26 cellular contexts compared by ENCODE assay signal in genomic region chr13:30692108-30692507, GRCh38. TPM values are rescaled to one million over a fixed set of nuclear protein-coding genes. Genes with fewer than 3 reads are reported as not detected.
"Had no signal": no experiment of that assay in that cellular context is flagged by ENCODE, and none has a peak within 500 bp of the region (broad histone marks: within the 10 kb centered on the region; RNA-seq: fewer than 3 reads in every experiment).

No MANE protein-coding gene starts in this region.

- H3K4me1 ChIP-seq: colonic mucosa, pancreas, right lobe of liver had no signal

- H3K27ac ChIP-seq: colonic mucosa, esophagus muscularis mucosa, left lung, neutrophil, pancreas, right lobe of liver, suprapubic skin had no signal

- H3K4me3 Mint-ChIP-seq: naive thymus-derived CD4-positive, alpha-beta T cell; neural crest cell; stimulated activated naive CD8-positive, alpha-beta T cell treated with anti-CD3 and anti-CD28 coated beads, Interleukin-15, amount 100 ng/mL, for 72 hours had no signal

- H3K27ac Mint-ChIP-seq: progenitor cell of endocrine pancreas; stimulated activated naive CD8-positive, alpha-beta T cell treated with anti-CD3 and anti-CD28 coated beads, Interleukin-15, amount 100 ng/mL, for 72 hours had no signal

- H3K36me3 ChIP-seq: colonic mucosa, esophagus muscularis mucosa, left lung, neutrophil, pancreas, right lobe of liver, suprapubic skin, transverse colon had no signal

- H3K9me3 ChIP-seq: colonic mucosa, esophagus muscularis mucosa, left lung, neutrophil, pancreas, right lobe of liver, suprapubic skin, transverse colon had no signal

- ATAC-seq: left cardiac atrium; left lung; naive thymus-derived CD4-positive, alpha-beta T cell; pancreas; right lobe of liver; stimulated activated naive CD8-positive, alpha-beta T cell treated with anti-CD3 and anti-CD28 coated beads, Interleukin-15, amount 100 ng/mL, for 72 hours had no signal

- FAIRE-seq: endothelial cell of umbilical vein, pancreas, small intestine had no signal

- H3K27me3 ChIP-seq: colonic mucosa, esophagus muscularis mucosa, left lung, neutrophil, pancreas, right lobe of liver, suprapubic skin, transverse colon had no signal

- DNase-seq: central memory CD4-positive, alpha-beta T cell; colonic mucosa; dermis blood vessel endothelial cell; effector memory CD4-positive, alpha-beta T cell; foreskin melanocyte; hypothalamus; left cardiac atrium; left lung; mesendoderm; midbrain; naive thymus-derived CD4-positive, alpha-beta T cell; pancreas; right lobe of liver; small intestine; stimulated activated CD4-positive, alpha-beta T cell treated with anti-CD3 and anti-CD28 coated beads, Interleukin-15, amount 100 ng/mL, for 24 hours; stimulated activated CD4-positive, alpha-beta T cell treated with anti-CD3 and anti-CD28 coated beads, Interleukin-2, amount 100 ng/mL, for 48 hours; stimulated activated naive CD4-positive, alpha-beta T cell; stimulated activated naive CD8-positive, alpha-beta T cell treated with anti-CD3 and anti-CD28 coated beads, Interleukin-15, amount 100 ng/mL, for 72 hours; transverse colon had no signal

- H3K4me3 ChIP-seq: colonic mucosa, esophagus muscularis mucosa, left lung, pancreas, right lobe of liver, suprapubic skin, transverse colon had no signal

RNA-seq across cellular contexts. Expression of gene ALOX5AP, which starts 43.2 kb away (rescaled TPM):
- total RNA-seq: endothelial cell of umbilical vein, lung microvascular endothelial cell, neural crest cell, progenitor cell of endocrine pancreas had no signal
